20 cellular contexts compared by ENCODE assay signal in genomic region chr10:68067508-68067907, GRCh38. TPM values are rescaled to one million over a fixed set of nuclear protein-coding genes. Genes with fewer than 3 reads are reported as not detected.
DNase-seq lines count a peak whose midpoint lies in the region; ATAC-seq and TF ChIP-seq lines count a peak whose summit lies in the region.
"Had no signal": no experiment of that assay in that cellular context is flagged by ENCODE, and none has a peak within 500 bp of the region (broad histone marks: within the 10 kb centered on the region; RNA-seq: fewer than 3 reads in every experiment).

No MANE protein-coding gene starts in this region.

- no peaks in the 10 kb centered on the region for H3K9me3 Mint-ChIP-seq in MCF 10A (ENCODE audit: unreplicated experiment)
- no peaks in the 10 kb centered on the region for H3K9me3 Mint-ChIP-seq in central memory CD8-positive, alpha-beta T cell

- H3K4me3 Mint-ChIP-seq in MCF 10A (ENCODE audit: unreplicated experiment) = no peak overlapping the region
- no peak overlapping the region for H3K4me3 Mint-ChIP-seq in central memory CD8-positive, alpha-beta T cell

- H3K9ac ChIP-seq in PC-3 (ENCODE audit: low read length) = no peak overlapping the region
- H3K9ac ChIP-seq: BLaER1 treated with 17β-estradiol and CSF1 and Interleukin-3, amounts not matched to agents 10 nM and 100 nM had no signal

- WGBS in tibial nerve, 2 donors = 65 to 69% methylated on average over 3 of the region's 3 CpGs

- ATAC-seq in PC-3 = peak; percentile 67
- ATAC-seq in central memory CD8-positive, alpha-beta T cell (replicated peaks; ENCODE audit: extremely low read depth, poor library complexity, severe bottlenecking) = no peak
- ATAC-seq in GM21381 (IDR thresholded peaks at IDR 0.05; ENCODE audit: unreplicated experiment) = no peak
- no peak for ATAC-seq in omental fat pad (ENCODE audit: low FRiP score)
- no peak for ATAC-seq in GM21825 (IDR thresholded peaks at IDR 0.05; ENCODE audit: unreplicated experiment)
- ATAC-seq: Right ventricle myocardium inferior had no signal

- H3K36me3 ChIP-seq in breast epithelium (no peaks in the 10 kb centered on the region), PC-3 (ENCODE audit: low read depth, low read length) (peaks cover 39% of the 10 kb centered on the region), tibial nerve (peaks cover 0 to 24% (median 0%) of the 10 kb centered on the region in 3 donors)

- no peak for TF ChIP-seq EP300 in tibial nerve (IDR thresholded peaks at IDR 0.05)

- H3K4me1 ChIP-seq in breast epithelium (no peaks in the 10 kb centered on the region), PC-3 (ENCODE audit: insufficient read depth, low read length) (peaks cover 33% of the 10 kb centered on the region), tibial nerve (peaks cover 0 to 33% (median 14%) of the 10 kb centered on the region in 4 donors)

- H3K27me3 ChIP-seq in breast epithelium = no peaks in the 10 kb centered on the region
- no peaks in the 10 kb centered on the region for H3K27me3 ChIP-seq in PC-3 (ENCODE audit: low read length)
- no peaks in the 10 kb centered on the region for H3K27me3 ChIP-seq in tibial nerve
- H3K27me3 ChIP-seq: BLaER1 treated with 17β-estradiol and CSF1 and Interleukin-3, amounts not matched to agents 10 nM and 100 nM; Peyer's patch had no signal

- TF ChIP-seq CTCF in MCF 10A (IDR thresholded peaks at IDR 0.05; ENCODE audit: unreplicated experiment) = no peak
- no peak for TF ChIP-seq CTCF in breast epithelium (IDR thresholded peaks at IDR 0.05)
- no peak for TF ChIP-seq CTCF in PC-3 (conservative IDR thresholded peaks at IDR 0.05; ENCODE audit: low read depth, low read length)
- no peak for TF ChIP-seq CTCF in omental fat pad (IDR thresholded peaks at IDR 0.05)
- TF ChIP-seq CTCF in tibial nerve (IDR thresholded peaks at IDR 0.05) = no peak

- no peak for TF ChIP-seq POLR2A in breast epithelium (IDR thresholded peaks at IDR 0.05)
- no peak for TF ChIP-seq POLR2A in tibial nerve (IDR thresholded peaks at IDR 0.05)

- H3K9me2 ChIP-seq in PC-3 (replicated peaks; ENCODE audit: low read length) = no peaks in the 10 kb centered on the region

- peaks cover 48% of the 10 kb centered on the region for H3K36me3 Mint-ChIP-seq in MCF 10A (ENCODE audit: insufficient read depth, unreplicated experiment)
- H3K36me3 Mint-ChIP-seq in central memory CD8-positive, alpha-beta T cell (ENCODE audit: insufficient read depth) = peaks cover 23% of the 10 kb centered on the region

- BruUV-seq in MCF 10A (replicated peaks; lab: Mats Ljungman, UMichigan) (no TSS peak), PC-3 (replicated peaks; lab: Mats Ljungman, UMichigan) (no TSS peak)

- H3K79me2 ChIP-seq in PC-3 (ENCODE audit: low read length) = peaks cover 70% of the 10 kb centered on the region

- DNase-seq in MCF 10A (ENCODE audit: unreplicated experiment) (no peak), breast epithelium (ENCODE audit: low spot score in 2 of 2) (no peak), PC-3 (peak; percentile 69), omental fat pad (ENCODE audit: low spot score) (no peak), tibial nerve (ENCODE audit: low spot score in 2 of 2) (no peak)
- no peak for DNase-seq in central memory CD8-positive, alpha-beta T cell (ENCODE audit: low spot score in 2 of 2)
- DNase-seq: 8988T, GF-D8, KBM-7, NCI-H1048, NCI-H146, NCI-H2081, NCI-H510A treated with DMSO at 0.1 percent for 48 hours, NCI-H82, Peyer's patch had no signal

- peak overlapping the region; percentile 2; the same call in 1 of the 2 replicates for H3K4me2 ChIP-seq in PC-3 (ENCODE audit: low read length)
- H3K4me2 ChIP-seq: BLaER1 treated with 17β-estradiol and CSF1 and Interleukin-3, amounts not matched to agents 10 nM and 100 nM had no signal

- H4K20me1 ChIP-seq in PC-3 (ENCODE audit: low read length) = peaks cover 30% of the 10 kb centered on the region

- peaks cover 12% of the 10 kb centered on the region for H3K4me1 Mint-ChIP-seq in MCF 10A (ENCODE audit: insufficient read depth, unreplicated experiment)
- H3K4me1 Mint-ChIP-seq in central memory CD8-positive, alpha-beta T cell = peaks cover 37% of the 10 kb centered on the region

- H2AFZ ChIP-seq in PC-3 (ENCODE audit: low read length) = no peak overlapping the region

- H3K27ac ChIP-seq in breast epithelium (no peak overlapping the region), PC-3 (ENCODE audit: low read length) (no peak overlapping the region), tibial nerve (no peak overlapping the region)
- H3K27ac ChIP-seq: BLaER1 treated with 17β-estradiol and CSF1 and Interleukin-3, amounts not matched to agents 10 nM and 100 nM; Peyer's patch had no signal

- H3F3A ChIP-seq in PC-3 (ENCODE audit: low read length, unreplicated experiment) = no peaks in the 10 kb centered on the region

- H3K27me3 Mint-ChIP-seq in MCF 10A (ENCODE audit: insufficient read depth, unreplicated experiment) = no peaks in the 10 kb centered on the region
- no peaks in the 10 kb centered on the region for H3K27me3 Mint-ChIP-seq in central memory CD8-positive, alpha-beta T cell

- H3K27ac Mint-ChIP-seq in MCF 10A (ENCODE audit: low read depth, unreplicated experiment) = peak overlapping the region; percentile 37
- peak overlapping the region; percentile 25 for H3K27ac Mint-ChIP-seq in central memory CD8-positive, alpha-beta T cell (ENCODE audit: low read depth)

- H3K4me3 ChIP-seq in breast epithelium (no peak overlapping the region), PC-3 (ENCODE audit: low read length) (no peak overlapping the region), tibial nerve (no peak overlapping the region)
- H3K4me3 ChIP-seq: BLaER1 treated with 17β-estradiol and CSF1 and Interleukin-3, amounts not matched to agents 10 nM and 100 nM; HAP-1; Peyer's patch had no signal

- CTCF ChIA-PET in MCF 10A (lab: Yijun Ruan, JAX) = interaction anchor here (0.7 to 0.9 kb wide), 2 partner anchors 89 to 93 kb away, joined by 3 to 4 read pairs; no protein-coding TSS in a partner anchor
- CTCF ChIA-PET in PC-3 (lab: Charles Lee) = interaction anchor here (1.5 kb wide), 1 partner anchor 279 kb away, joined by 5 read pairs; no protein-coding TSS in a partner anchor

- intact Hi-C loops in MCF 10A (cut with micrococcal nuclease) (no loop called here), breast epithelium (cut with DNase I; ENCODE audit: low total_unique reads) (no loop called here), PC-3 (cut with micrococcal nuclease) (no loop called here)

- H3K9me3 ChIP-seq in breast epithelium (no peaks in the 10 kb centered on the region), PC-3 (ENCODE audit: low read length) (no peaks in the 10 kb centered on the region), tibial nerve (no peaks in the 10 kb centered on the region)
- H3K9me3 ChIP-seq: BLaER1 treated with 17β-estradiol and CSF1 and Interleukin-3, amounts not matched to agents 10 nM and 100 nM; HAP-1; Peyer's patch had no signal

- POLR2A ChIA-PET in MCF 10A (lab: Yijun Ruan, JAX) (interaction anchor here (0.7 to 1.3 kb wide), 3 partner anchors 78 to 264 kb away, joined by 3 to 4 read pairs (median 4); partner anchors contain the start of gene HNRNPH3), PC-3 (lab: Charles Lee; ENCODE audit: unreplicated experiment) (interaction anchor here (0.5 to 0.6 kb wide), 2 partner anchors 184 to 250 kb away, joined by 3 read pairs; no protein-coding TSS in a partner anchor)

RNA-seq across cellular contexts. Expression of gene HERC4, which starts 7.6 kb away (rescaled TPM):
- total RNA-seq in MCF 10A (2022) (57.5 and 61.5 TPM in 2 replicates), breast epithelium (10 to 100 TPM; 43.2 to 81.4 (median 66.2) TPM), PC-3 (2014; rRNA removed) (57.4 and 74.4 TPM in 2 replicates), omental fat pad (10 to 100 TPM; 37.0 to 67.6 (median 50.5) TPM), tibial nerve (10 to 100 TPM; 38.1 to 57.0 (median 54.1) TPM)

RNA-seq across cellular contexts. Expression of gene MYPN, which starts 41.8 kb away (rescaled TPM):
- total RNA-seq in MCF 10A (2022) (0.22 and 0.37 TPM in 2 replicates), breast epithelium (under 1 TPM in 1 of 3 donors, not detected in 2; 0.33 TPM), PC-3 (2014; rRNA removed) (6.0 and 7.1 TPM in 2 replicates), omental fat pad (not detected), tibial nerve (not detected)
